11 cellular contexts compared by ENCODE assay signal in genomic region chr3:102078864-102079808, GRCh38.
DNase-seq lines count a peak whose midpoint lies in the region.
"Had no signal": no experiment of that assay in that cellular context is flagged by ENCODE, and none has a peak within 500 bp of the region (broad histone marks: within the 10 kb centered on the region; RNA-seq: fewer than 3 reads in every experiment).

No MANE protein-coding gene starts in this region.

- peak overlapping the region; percentile 35 for H3K4me3 Mint-ChIP-seq in activated naive CD8-positive, alpha-beta T cell
- H3K4me3 Mint-ChIP-seq: nephron progenitor cell had no signal

- H3K36me3 ChIP-seq in mucosa of stomach (ENCODE audit: control insufficient read depth, insufficient read depth, low read length): no peaks in the 10 kb centered on the region

- H3K9me3 ChIP-seq in mucosa of stomach (ENCODE audit: control insufficient read depth, low read length): no peaks in the 10 kb centered on the region

- H3K4me1 Mint-ChIP-seq in activated naive CD8-positive, alpha-beta T cell (ENCODE audit: low read depth): peaks cover 50% of the 10 kb centered on the region

- DNase-seq in GDM1 (lab: John Stamatoyannopoulos, UW) (peak; percentile 63), NCI-H226 (peak; percentile 47), HCEC 1CT (no peak), NCI-H510A (lab: John Stamatoyannopoulos, UW) (no peak), NAMALWA (ENCODE audit: low spot score) (no peak), NCI-H2107 treated with DMSO at 0.1 percent for 48 hours (lab: John Stamatoyannopoulos, UW; ENCODE audit: unreplicated experiment) (no peak)
- DNase-seq: amygdala, NCI-H2029, nephron progenitor cell had no signal

- peak overlapping the region; percentile 92 for H3K27ac Mint-ChIP-seq in activated naive CD8-positive, alpha-beta T cell
- H3K27ac Mint-ChIP-seq: nephron progenitor cell had no signal

- no peaks in the 10 kb centered on the region for H3K27me3 ChIP-seq in mucosa of stomach (ENCODE audit: control insufficient read depth, insufficient read depth, low read length)

- H3K9ac ChIP-seq in mucosa of stomach (ENCODE audit: low read length): peak overlapping the region; percentile 42

- peaks cover 21% of the 10 kb centered on the region for H3K4me1 ChIP-seq in mucosa of stomach (ENCODE audit: control insufficient read depth, insufficient read depth, low read length)

- H3K36me3 Mint-ChIP-seq in activated naive CD8-positive, alpha-beta T cell: peaks cover 8% of the 10 kb centered on the region

- H3K4me3 ChIP-seq in mucosa of stomach (ENCODE audit: low read length): no peak overlapping the region

- no peaks in the 10 kb centered on the region for H3K27me3 Mint-ChIP-seq in activated naive CD8-positive, alpha-beta T cell

- no peaks in the 10 kb centered on the region for H3K9me3 Mint-ChIP-seq in activated naive CD8-positive, alpha-beta T cell (ENCODE audit: low read depth)
- H3K9me3 Mint-ChIP-seq: nephron progenitor cell had no signal

Comparison
In these comparisons a context has a peak if more than half of its experiments do, and no peak if none do; other contexts are left out.
1. DNase-seq: peak in GDM1 (single experiment) and NCI-H226 (single experiment); none in HCEC 1CT (single experiment), NCI-H510A (single experiment), NAMALWA (single experiment) and NCI-H2107 treated with DMSO at 0.1 percent for 48 hours (single experiment).